In genomic region chr14:90398841-90399540, GRCh38 we compare ENCODE assay signal across 8 cellular contexts. TPM values are rescaled to one million over a fixed set of nuclear protein-coding genes. Genes with fewer than 3 reads are reported as not detected.
DNase-seq lines count a peak whose midpoint lies in the region; ATAC-seq, FAIRE-seq and TF ChIP-seq lines count a peak whose summit lies in the region.

No MANE protein-coding gene starts in this region.

- TF ChIP-seq CTCF in bronchial epithelial cell (IDR thresholded peaks at IDR 0.05; ENCODE audit: insufficient read depth, low read length, severe bottlenecking) = no peak

- H3K79me2 ChIP-seq in ACC112 (ENCODE audit: control insufficient read depth, insufficient read depth, low read length, unreplicated experiment) = peaks cover 56% of the 10 kb centered on the region

- peaks cover 13% of the 10 kb centered on the region for H3K4me1 ChIP-seq in ACC112 (ENCODE audit: control insufficient read depth, insufficient read depth, low read length, unreplicated experiment)
- H3K4me1 ChIP-seq in HUES6 (ENCODE audit: control insufficient read depth, insufficient read depth, low read length) = peaks cover 9% of the 10 kb centered on the region; the same call in 1 of the 2 replicates
- H3K4me1 ChIP-seq in mucosa of stomach (ENCODE audit: control insufficient read depth, insufficient read depth, low read length) = peaks cover 23% of the 10 kb centered on the region

- H3K4me3 ChIP-seq in ACC112 (ENCODE audit: low read depth, low read length) (peak overlapping the region; percentile 99), HUES6 (ENCODE audit: low read depth, low read length) (peak overlapping the region; percentile 97), bronchial epithelial cell (ENCODE audit: low read depth, low read length) (peak overlapping the region; percentile 93), mucosa of stomach (ENCODE audit: low read length) (no peak overlapping the region)

- no peak for ATAC-seq in GM21825 (IDR thresholded peaks at IDR 0.05; ENCODE audit: unreplicated experiment)

- H3K36me3 ChIP-seq in ACC112 (ENCODE audit: insufficient read depth, low read length) (peaks cover 33% of the 10 kb centered on the region), HUES6 (ENCODE audit: control insufficient read depth, insufficient read depth, low read length) (peaks cover 34% of the 10 kb centered on the region), bronchial epithelial cell (ENCODE audit: control insufficient read depth, insufficient read depth, low read length) (peaks cover 25% of the 10 kb centered on the region), mucosa of stomach (ENCODE audit: control insufficient read depth, insufficient read depth, low read length) (peaks cover 12% of the 10 kb centered on the region)

- no peaks in the 10 kb centered on the region for H3K27me3 ChIP-seq in ACC112 (ENCODE audit: insufficient read depth, low read length)
- H3K27me3 ChIP-seq in HUES6 (ENCODE audit: control insufficient read depth, insufficient read depth, low read length) = no peaks in the 10 kb centered on the region; the same call in 1 of the 2 replicates
- H3K27me3 ChIP-seq in bronchial epithelial cell (ENCODE audit: control insufficient read depth, insufficient read depth, low read length) = no peaks in the 10 kb centered on the region
- no peaks in the 10 kb centered on the region for H3K27me3 ChIP-seq in mucosa of stomach (ENCODE audit: control insufficient read depth, insufficient read depth, low read length)

- FAIRE-seq in bronchial epithelial cell (lab: Jason Lieb, UNC) = no peak

- H2AFZ ChIP-seq in ACC112 (ENCODE audit: low read length, unreplicated experiment) = no peak overlapping the region

- H3K9me3 ChIP-seq in HUES6 (ENCODE audit: control insufficient read depth, insufficient read depth, low read depth, low read length) (no peaks in the 10 kb centered on the region), mucosa of stomach (ENCODE audit: control insufficient read depth, low read length) (no peaks in the 10 kb centered on the region)

- H3K9ac ChIP-seq in HUES6 (ENCODE audit: low read length) = no peak overlapping the region
- H3K9ac ChIP-seq in mucosa of stomach (ENCODE audit: low read length) = peak overlapping the region; percentile 70

- DNase-seq in bronchial epithelial cell (ENCODE audit: low read depth) = peak; percentile 33
- DNase-seq in NCI-H187 treated with DMSO at 0.1 percent for 48 hours (lab: John Stamatoyannopoulos, UW) = no peak
- DNase-seq in anterior cingulate cortex (lab: John Stamatoyannopoulos, UW) = no peak
- DNase-seq in NCI-H1417 treated with DMSO at 0.1 percent for 48 hours (lab: John Stamatoyannopoulos, UW) = no peak

- H3K27ac ChIP-seq in ACC112 (ENCODE audit: low read depth, low read length) = no peak overlapping the region
- H3K27ac ChIP-seq in HUES6 (ENCODE audit: low read depth, low read length) = no peak overlapping the region

RNA-seq across cellular contexts. Expression of gene CALM1, which starts 2.2 kb away (rescaled TPM):
- 267 and 1,162 TPM in 2 replicates for total RNA-seq in bronchial epithelial cell
